Comparison of ENCODE assay signal across 1 cellular context in the genomic region with DNA sequence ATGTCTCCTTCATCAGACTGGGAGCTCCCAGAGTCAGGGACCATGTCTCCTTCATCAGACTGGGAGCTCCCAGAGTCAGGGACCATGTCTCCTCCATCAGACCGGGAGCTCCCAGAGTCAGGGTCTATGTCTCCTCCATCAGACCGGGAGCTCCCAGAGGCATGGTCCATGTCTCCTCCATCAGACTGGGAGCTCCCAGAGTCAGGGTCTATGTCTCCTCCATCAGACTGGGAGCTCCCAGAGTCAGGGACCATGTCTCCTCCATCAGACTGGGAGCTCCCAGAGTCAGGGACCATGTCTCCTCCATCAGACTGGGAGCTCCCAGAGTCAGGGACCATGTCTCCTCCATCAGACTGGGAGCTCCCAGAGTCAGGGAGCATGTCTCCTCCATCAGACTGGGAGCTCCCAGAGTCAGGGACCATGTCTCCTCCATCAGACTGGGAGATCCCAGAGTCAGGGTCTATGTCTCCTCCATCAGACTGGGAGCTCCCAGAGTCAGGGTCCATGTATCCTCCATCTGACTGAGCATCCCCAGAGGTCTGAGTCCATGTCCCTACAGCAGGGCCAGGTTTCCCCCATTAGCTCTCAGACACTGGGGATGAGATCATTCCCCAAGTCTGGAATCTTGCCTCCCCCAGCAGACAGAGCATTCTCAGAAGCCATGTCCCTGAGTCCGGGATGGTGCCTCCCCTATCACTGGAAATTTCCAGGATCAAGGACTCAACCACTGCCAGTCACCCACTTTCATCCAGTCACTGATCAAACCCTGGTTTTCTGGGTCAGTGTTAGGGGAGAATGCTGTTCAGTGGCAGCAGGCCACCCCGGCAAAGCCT.
TF ChIP-seq lines count a peak whose summit lies in the region.

No MANE protein-coding gene starts in this region.

TF ChIP-seq in A549, 52 proteins besides CTCF, POLR2A, EP300 and RAD21:
- TF ChIP-seq ZFP36 (IDR thresholded peaks at IDR 0.05; ENCODE audit: borderline replicate concordance, partially characterized antibody), result peak; percentile 19
TF ChIP-seq in A549: peak in this region for 1; not testable (repeated sequence) for 51.
